Comparison of ENCODE assay signal across 8 cellular contexts in genomic region chr5:172902497-172903472, GRCh38. TPM values are rescaled to one million over a fixed set of nuclear protein-coding genes. Genes with fewer than 3 reads are reported as not detected.
DNase-seq lines count a peak whose midpoint lies in the region; TF ChIP-seq lines count a peak whose summit lies in the region.

No MANE protein-coding gene starts in this region.

- H3K4me1 Mint-ChIP-seq in activated naive CD4-positive, alpha-beta T cell treated with anti-CD3 and anti-CD28 coated beads, Interleukin-2, amount 10 ng/mL, durations not matched to agents 7 days and 5 days: peaks cover 4% of the 10 kb centered on the region

- peaks cover 7% of the 10 kb centered on the region for H3K36me3 Mint-ChIP-seq in activated naive CD4-positive, alpha-beta T cell treated with anti-CD3 and anti-CD28 coated beads, Interleukin-2, amount 10 ng/mL, durations not matched to agents 7 days and 5 days

- H3K36me3 ChIP-seq in hepatocyte (replicated peaks; ENCODE audit: insufficient read depth, low read depth): no peaks in the 10 kb centered on the region

- no peaks in the 10 kb centered on the region for H3K9me3 Mint-ChIP-seq in activated naive CD4-positive, alpha-beta T cell treated with anti-CD3 and anti-CD28 coated beads, Interleukin-2, amount 10 ng/mL, durations not matched to agents 7 days and 5 days

- DNase-seq in SKM-1 (lab: John Stamatoyannopoulos, UW; ENCODE audit: unreplicated experiment) (peak; percentile 7), SKM-1 treated with dmso at 0.1 percent for 144 hours (lab: John Stamatoyannopoulos, UW; ENCODE audit: unreplicated experiment) (no peak), amniotic stem cell (lab: John Stamatoyannopoulos, UW) (peak; percentile 56), hepatocyte (ENCODE audit: low spot score) (peak; percentile 89), skeletal muscle cell (ENCODE audit: low read depth) (peak; percentile 87), activated gamma-delta T cell treated with Interleukin-2 at 50 U/mL for 16 hours (no peak), foreskin melanocyte (no peak)
- DNase-seq in activated naive CD4-positive, alpha-beta T cell treated with anti-CD3 and anti-CD28 coated beads, Interleukin-2, amount 10 ng/mL, durations not matched to agents 7 days and 5 days: no peak

- H4K20me1 ChIP-seq in hepatocyte (ENCODE audit: insufficient read depth, poor library complexity, severe bottlenecking): no peaks in the 10 kb centered on the region

- H2AFZ ChIP-seq in hepatocyte: no peak overlapping the region

- H3K4me2 ChIP-seq in hepatocyte: peak overlapping the region; percentile 34

- TF ChIP-seq CTCF in hepatocyte (IDR thresholded peaks at IDR 0.05; ENCODE audit: poor library complexity): peak; percentile 63

- no peaks in the 10 kb centered on the region for H3K27me3 Mint-ChIP-seq in activated naive CD4-positive, alpha-beta T cell treated with anti-CD3 and anti-CD28 coated beads, Interleukin-2, amount 10 ng/mL, durations not matched to agents 7 days and 5 days

- CTCF ChIA-PET in activated naive CD4-positive, alpha-beta T cell treated with anti-CD3 and anti-CD28 coated beads, Interleukin-2, amount 10 ng/mL, durations not matched to agents 7 days and 5 days (lab: Charles Lee): no interaction called here

- no peaks in the 10 kb centered on the region for H3K79me2 ChIP-seq in hepatocyte

- 50% methylated on average over 25 of the region's 25 CpGs for WGBS in hepatocyte (ENCODE audit: low lambda C conversion rate, missing lambda C conversion rate)

- no peak overlapping the region for H3K27ac Mint-ChIP-seq in activated naive CD4-positive, alpha-beta T cell treated with anti-CD3 and anti-CD28 coated beads, Interleukin-2, amount 10 ng/mL, durations not matched to agents 7 days and 5 days

- H3K4me1 ChIP-seq in hepatocyte (ENCODE audit: insufficient read depth): peaks cover 55% of the 10 kb centered on the region

- H3K4me3 Mint-ChIP-seq in activated naive CD4-positive, alpha-beta T cell treated with anti-CD3 and anti-CD28 coated beads, Interleukin-2, amount 10 ng/mL, durations not matched to agents 7 days and 5 days: no peak overlapping the region

- no peaks in the 10 kb centered on the region for H3K9me2 ChIP-seq in hepatocyte (replicated peaks; ENCODE audit: insufficient read depth)

- H3K27me3 ChIP-seq in hepatocyte: no peaks in the 10 kb centered on the region

- H3K4me3 ChIP-seq in hepatocyte (no peak overlapping the region), skeletal muscle cell (ENCODE audit: low read depth, low read length) (no peak overlapping the region)

- H3K9me3 ChIP-seq in hepatocyte (ENCODE audit: low read depth): no peaks in the 10 kb centered on the region

- peak overlapping the region; percentile 99 for H3K27ac ChIP-seq in hepatocyte

RNA-seq across cellular contexts. Expression of gene RPL26L1, which starts 56.4 kb away (rescaled TPM):
- 48.0 and 51.5 TPM in 2 replicates for total RNA-seq in hepatocyte
- polyA plus RNA-seq in hepatocyte: 55.2 and 69.1 TPM in 2 replicates

Comparison
In these comparisons a context has a peak if more than half of its experiments do, and no peak if none do; other contexts are left out.
1. DNase-seq: peak in SKM-1 (single experiment), amniotic stem cell (single experiment), hepatocyte (single experiment) and skeletal muscle cell (single experiment); none in SKM-1 treated with dmso at 0.1 percent for 144 hours (single experiment), activated gamma-delta T cell treated with Interleukin-2 at 50 U/mL for 16 hours (single experiment), foreskin melanocyte (single experiment) and activated naive CD4-positive, alpha-beta T cell treated with anti-CD3 and anti-CD28 coated beads, Interleukin-2, amount 10 ng/mL, durations not matched to agents 7 days and 5 days (single experiment).